ENCODE assay signal across 18 cellular contexts in the genomic region with DNA sequence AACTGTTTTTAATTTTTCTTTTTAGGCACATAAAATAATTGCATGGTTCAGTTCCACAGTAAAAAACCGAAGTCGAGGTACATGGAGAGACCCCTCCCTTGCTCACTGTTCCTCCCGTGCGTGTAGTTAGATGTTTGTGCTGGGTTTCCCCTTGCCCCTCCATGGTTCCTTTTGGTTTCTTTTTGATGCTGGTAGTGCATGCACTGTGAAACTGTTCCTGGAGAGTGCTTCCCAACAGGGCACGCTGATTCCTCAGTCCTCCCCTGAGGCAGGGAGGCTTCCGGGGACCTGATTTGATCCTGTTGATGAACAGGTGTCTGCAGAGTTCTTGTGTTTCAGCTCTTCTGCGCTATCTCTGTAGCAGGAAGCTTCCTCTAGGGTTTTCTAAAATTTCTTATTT.
DNase-seq lines count a peak whose midpoint lies in the region; ATAC-seq and TF ChIP-seq lines count a peak whose summit lies in the region.
"Had no signal": no experiment of that assay in that cellular context is flagged by ENCODE, and none has a peak within 500 bp of the region (broad histone marks: within the 10 kb centered on the region; RNA-seq: fewer than 3 reads in every experiment).

No MANE protein-coding gene starts in this region.

- no peak overlapping the region for H3K9ac ChIP-seq in endodermal cell (ENCODE audit: extremely low read depth, low read length, poor library complexity, severe bottlenecking)
- H3K9ac ChIP-seq: SK-N-SH had no signal

- H3K27ac Mint-ChIP-seq in endodermal cell: no peak overlapping the region
- H3K27ac Mint-ChIP-seq: activated T-helper 17 cell treated with anti-CD3 and anti-CD28 coated beads, Interleukin-2, amount 50 U/mL, for 72 hours had no signal

- H3K36me3 ChIP-seq in vagina: no peaks in the 10 kb centered on the region
- no peaks in the 10 kb centered on the region for H3K36me3 ChIP-seq in endodermal cell (ENCODE audit: control insufficient read depth, insufficient read depth, low read length)
- H3K36me3 ChIP-seq: colonic mucosa, heart right ventricle, neutrophil had no signal

- 92 to 100% methylated on average over 3 to 7 of the region's 7 CpGs for WGBS in endodermal cell (ENCODE audit: insufficient coverage in 1 of 2, insufficient read length in 1 of 2), 2 experiments

- no peak overlapping the region for H3K4me3 Mint-ChIP-seq in endodermal cell
- H3K4me3 Mint-ChIP-seq: activated T-helper 17 cell treated with anti-CD3 and anti-CD28 coated beads, Interleukin-2, amount 50 U/mL, for 72 hours had no signal

- peaks cover 30% of the 10 kb centered on the region for H3K27me3 Mint-ChIP-seq in endodermal cell (ENCODE audit: insufficient read depth)

- H3K27ac ChIP-seq in vagina (no peak overlapping the region), endodermal cell (ENCODE audit: low read depth, low read length) (no peak overlapping the region)
- H3K27ac ChIP-seq: body of pancreas, colonic mucosa, heart right ventricle, neutrophil had no signal

- no peaks in the 10 kb centered on the region for H3K9me3 Mint-ChIP-seq in endodermal cell
- H3K9me3 Mint-ChIP-seq: activated T-helper 17 cell treated with anti-CD3 and anti-CD28 coated beads, Interleukin-2, amount 50 U/mL, for 72 hours had no signal

- peak; percentile 1 for DNase-seq in stimulated activated CD4-positive, alpha-beta T cell treated with anti-CD3 and anti-CD28 coated beads, Interleukin-4, amount 100 ng/mL, for 24 hours
- no peak for DNase-seq in stimulated activated CD4-positive, alpha-beta T cell treated with anti-CD3 and anti-CD28 coated beads, Interleukin-4, amount 100 ng/mL, for 1 hour
- DNase-seq in vagina (ENCODE audit: extremely low spot score in 2 of 2) (peak; percentile 64 to 84), endodermal cell (no peak), RKO (ENCODE audit: low spot score) (no peak)
- DNase-seq: body of pancreas; C1 segment of cervical spinal cord; colonic mucosa; heart right ventricle; NCI-H1694 treated with DMSO at 0.1 percent for 48 hours; SK-N-SH; stimulated activated CD8-positive, alpha-beta memory T cell treated with anti-CD3 and anti-CD28 coated beads, Interleukin-4, amount 100 ng/mL, for 48 hours; T-helper 9 cell had no signal

- TF ChIP-seq POLR2A in vagina (IDR thresholded peaks at IDR 0.05): no peak

- intact Hi-C loops in vagina (cut with DNase I): no loop called here

- TF ChIP-seq CTCF in vagina (IDR thresholded peaks at IDR 0.05) (no peak), endodermal cell (conservative IDR thresholded peaks at IDR 0.05) (no peak)

- no peaks in the 10 kb centered on the region for H3K27me3 ChIP-seq in vagina
- H3K27me3 ChIP-seq in endodermal cell (ENCODE audit: control insufficient read depth, insufficient read depth, low read length, poor library complexity, severe bottlenecking): peaks cover 36% of the 10 kb centered on the region
- H3K27me3 ChIP-seq: body of pancreas, colonic mucosa, heart right ventricle, neutrophil had no signal

- ATAC-seq in GM21526 (IDR thresholded peaks at IDR 0.05; ENCODE audit: low FRiP score, unreplicated experiment) (peak; percentile 71), HG03354 (IDR thresholded peaks at IDR 0.05; ENCODE audit: poor library complexity, severe bottlenecking, unreplicated experiment) (peak; percentile 62), HG03159 (IDR thresholded peaks at IDR 0.05; ENCODE audit: unreplicated experiment) (no peak)
- ATAC-seq: activated T-helper 17 cell treated with anti-CD3 and anti-CD28 coated beads, Interleukin-2, amount 50 U/mL, for 72 hours; body of pancreas; heart right ventricle had no signal

- no peak overlapping the region for H3K4me3 ChIP-seq in vagina
- no peak overlapping the region for H3K4me3 ChIP-seq in endodermal cell (ENCODE audit: low read length)
- H3K4me3 ChIP-seq: body of pancreas, colonic mucosa, heart right ventricle had no signal

- H3K9me3 ChIP-seq in vagina (no peaks in the 10 kb centered on the region), endodermal cell (ENCODE audit: control insufficient read depth, low read length) (no peaks in the 10 kb centered on the region)
- H3K9me3 ChIP-seq: body of pancreas, colonic mucosa, heart right ventricle, neutrophil, SK-N-SH had no signal

- H3K4me1 Mint-ChIP-seq in endodermal cell: peaks cover 37% of the 10 kb centered on the region
- H3K4me1 Mint-ChIP-seq: activated T-helper 17 cell treated with anti-CD3 and anti-CD28 coated beads, Interleukin-2, amount 50 U/mL, for 72 hours had no signal

- H3K4me1 ChIP-seq in vagina (no peaks in the 10 kb centered on the region), endodermal cell (ENCODE audit: control insufficient read depth, insufficient read depth, low read length) (peaks cover 15% of the 10 kb centered on the region)
- H3K4me1 ChIP-seq: colonic mucosa had no signal

- H3K36me3 Mint-ChIP-seq in endodermal cell (ENCODE audit: low read depth): no peaks in the 10 kb centered on the region

Comparison
In these comparisons a context has a peak if more than half of its experiments do, and no peak if none do; other contexts are left out.
1. DNase-seq: peak in stimulated activated CD4-positive, alpha-beta T cell treated with anti-CD3 and anti-CD28 coated beads, Interleukin-4, amount 100 ng/mL, for 24 hours (single experiment) and vagina (2 of 2); none in stimulated activated CD4-positive, alpha-beta T cell treated with anti-CD3 and anti-CD28 coated beads, Interleukin-4, amount 100 ng/mL, for 1 hour (single experiment), endodermal cell (single experiment) and RKO (single experiment).